ENCODE assay signal across 15 cellular contexts in genomic region chr7:2959828-2960599, GRCh38.
DNase-seq lines count a peak whose midpoint lies in the region; ATAC-seq and TF ChIP-seq lines count a peak whose summit lies in the region.
"Had no signal": no experiment of that assay in that cellular context is flagged by ENCODE, and none has a peak within 500 bp of the region (broad histone marks: within the 10 kb centered on the region; RNA-seq: fewer than 3 reads in every experiment).

No MANE protein-coding gene starts in this region.

- CTCF ChIA-PET in activated CD4-positive, alpha-beta T cell treated with anti-CD3 and anti-CD28 coated beads, Interleukin-2, amount 10 ng/mL, durations not matched to agents 7 days and 5 days (lab: Charles Lee) = interaction anchor here (0.6 to 0.8 kb wide), 2 partner anchors 12 to 293 kb away, joined by 3 to 4 read pairs; no protein-coding TSS in a partner anchor

- no peak for ATAC-seq in activated naive CD8-positive, alpha-beta T cell treated with anti-CD3 and anti-CD28 coated beads, Interleukin-2, amount 10 ng/mL, durations not matched to agents 7 days and 5 days (ENCODE audit: low read depth)
- no peak for ATAC-seq in omental fat pad (ENCODE audit: low FRiP score)
- ATAC-seq: GM12878 had no signal

- no peak overlapping the region for H3K4me3 ChIP-seq in NB4 (ENCODE audit: low read depth, low read length)
- H3K4me3 ChIP-seq: ascending aorta, GM12878, vagina had no signal

- no peaks in the 10 kb centered on the region for H3K9me3 Mint-ChIP-seq in activated CD4-positive, alpha-beta T cell treated with anti-CD3 and anti-CD28 coated beads, Interleukin-2, amount 10 ng/mL, durations not matched to agents 7 days and 5 days
- H3K9me3 Mint-ChIP-seq in activated naive CD8-positive, alpha-beta T cell treated with anti-CD3 and anti-CD28 coated beads, Interleukin-2, amount 10 ng/mL, durations not matched to agents 7 days and 5 days = no peaks in the 10 kb centered on the region

- no peak for DNase-seq in activated CD4-positive, alpha-beta T cell treated with anti-CD3 and anti-CD28 coated beads, Interleukin-2, amount 10 ng/mL, durations not matched to agents 7 days and 5 days
- no peak for DNase-seq in activated CD4-positive, alpha-beta T cell treated with anti-CD3 and anti-CD28 coated beads for 4 hours
- peak; percentile 42 for DNase-seq in NB4 (ENCODE audit: low read depth)
- DNase-seq in activated naive CD8-positive, alpha-beta T cell treated with anti-CD3 and anti-CD28 coated beads, Interleukin-2, amount 10 ng/mL, durations not matched to agents 7 days and 5 days = peak; percentile 28
- peak; percentile 6 for DNase-seq in omental fat pad (ENCODE audit: low spot score)
- DNase-seq in NCI-H1105 treated with DMSO at 0.1 percent for 48 hours (lab: John Stamatoyannopoulos, UW) = no peak
- DNase-seq in DMS114 treated with DMSO at 0.1 percent for 48 hours (lab: John Stamatoyannopoulos, UW; ENCODE audit: unreplicated experiment) = no peak
- no peak for DNase-seq in NCI-H69 (lab: John Stamatoyannopoulos, UW)
- DNase-seq: erythroblast; NCI-H526 treated with DMSO at 0.1 percent for 48 hours; SK-N-SH; stimulated activated CD4-positive, alpha-beta T cell treated with anti-CD3 and anti-CD28 coated beads, Interleukin-15, amount 100 ng/mL, for 24 hours had no signal

- TF ChIP-seq CTCF in NB4 (IDR thresholded peaks at IDR 0.05; ENCODE audit: low read depth, low read length) (no peak), omental fat pad (IDR thresholded peaks at IDR 0.05) (no peak)

- H3K4me1 Mint-ChIP-seq in activated CD4-positive, alpha-beta T cell treated with anti-CD3 and anti-CD28 coated beads, Interleukin-2, amount 10 ng/mL, durations not matched to agents 7 days and 5 days = peaks cover 69% of the 10 kb centered on the region
- H3K4me1 Mint-ChIP-seq in activated naive CD8-positive, alpha-beta T cell treated with anti-CD3 and anti-CD28 coated beads, Interleukin-2, amount 10 ng/mL, durations not matched to agents 7 days and 5 days = peaks cover 62% of the 10 kb centered on the region

- POLR2A ChIA-PET in activated CD4-positive, alpha-beta T cell treated with anti-CD3 and anti-CD28 coated beads, Interleukin-2, amount 10 ng/mL, durations not matched to agents 7 days and 5 days (lab: Charles Lee) = no interaction called here
- POLR2A ChIA-PET in activated naive CD8-positive, alpha-beta T cell treated with anti-CD3 and anti-CD28 coated beads, Interleukin-2, amount 10 ng/mL, durations not matched to agents 7 days and 5 days (lab: Charles Lee) = interaction anchor here (1.0 to 1.2 kb wide), 2 partner anchors 13 to 66 kb away, joined by 3 read pairs; no protein-coding TSS in a partner anchor

- H3K27me3 Mint-ChIP-seq in activated CD4-positive, alpha-beta T cell treated with anti-CD3 and anti-CD28 coated beads, Interleukin-2, amount 10 ng/mL, durations not matched to agents 7 days and 5 days = no peaks in the 10 kb centered on the region
- H3K27me3 Mint-ChIP-seq in activated naive CD8-positive, alpha-beta T cell treated with anti-CD3 and anti-CD28 coated beads, Interleukin-2, amount 10 ng/mL, durations not matched to agents 7 days and 5 days = no peaks in the 10 kb centered on the region

- H3K4me3 Mint-ChIP-seq in activated CD4-positive, alpha-beta T cell treated with anti-CD3 and anti-CD28 coated beads, Interleukin-2, amount 10 ng/mL, durations not matched to agents 7 days and 5 days = no peak overlapping the region
- H3K4me3 Mint-ChIP-seq in activated naive CD8-positive, alpha-beta T cell treated with anti-CD3 and anti-CD28 coated beads, Interleukin-2, amount 10 ng/mL, durations not matched to agents 7 days and 5 days = peak overlapping the region; percentile 56

- no peak for TF ChIP-seq POLR2A in NB4 (IDR thresholded peaks at IDR 0.05; ENCODE audit: extremely low read depth, insufficient read length)

- peaks cover 62% of the 10 kb centered on the region for H3K36me3 Mint-ChIP-seq in activated CD4-positive, alpha-beta T cell treated with anti-CD3 and anti-CD28 coated beads, Interleukin-2, amount 10 ng/mL, durations not matched to agents 7 days and 5 days (ENCODE audit: low read depth)
- peaks cover 48% of the 10 kb centered on the region for H3K36me3 Mint-ChIP-seq in activated naive CD8-positive, alpha-beta T cell treated with anti-CD3 and anti-CD28 coated beads, Interleukin-2, amount 10 ng/mL, durations not matched to agents 7 days and 5 days

- peak overlapping the region; percentile 57 for H3K27ac Mint-ChIP-seq in activated CD4-positive, alpha-beta T cell treated with anti-CD3 and anti-CD28 coated beads, Interleukin-2, amount 10 ng/mL, durations not matched to agents 7 days and 5 days
- H3K27ac Mint-ChIP-seq in activated naive CD8-positive, alpha-beta T cell treated with anti-CD3 and anti-CD28 coated beads, Interleukin-2, amount 10 ng/mL, durations not matched to agents 7 days and 5 days = peak overlapping the region; percentile 87

Comparison
In these comparisons a context has a peak if more than half of its experiments do, and no peak if none do; other contexts are left out.
1. DNase-seq: peak in NB4 (single experiment), activated naive CD8-positive, alpha-beta T cell treated with anti-CD3 and anti-CD28 coated beads, Interleukin-2, amount 10 ng/mL, durations not matched to agents 7 days and 5 days (single experiment) and omental fat pad (single experiment); none in activated CD4-positive, alpha-beta T cell treated with anti-CD3 and anti-CD28 coated beads, Interleukin-2, amount 10 ng/mL, durations not matched to agents 7 days and 5 days (single experiment), activated CD4-positive, alpha-beta T cell treated with anti-CD3 and anti-CD28 coated beads for 4 hours (0 of 2), NCI-H1105 treated with DMSO at 0.1 percent for 48 hours (single experiment), DMS114 treated with DMSO at 0.1 percent for 48 hours (single experiment) and NCI-H69 (single experiment).